In genomic region chr2:63344575-63345284, GRCh38 we compare ENCODE assay signal across 20 cellular contexts.
A peak's percentile ranks its signal among the peaks of the same experiment; 100 is the strongest.
DNase-seq lines count a peak whose midpoint lies in the region; ATAC-seq and TF ChIP-seq lines count a peak whose summit lies in the region.
"Had no signal": no experiment of that assay in that cellular context is flagged by ENCODE, and none has a peak within 500 bp of the region (broad histone marks: within the 10 kb centered on the region; RNA-seq: fewer than 3 reads in every experiment).

No MANE protein-coding gene starts in this region.

- H3K4me1 Mint-ChIP-seq in endodermal cell, result peaks cover 11% of the 10 kb centered on the region
- peaks cover 0 to 5% of the 10 kb centered on the region in 2 donors for H3K4me1 Mint-ChIP-seq in stimulated activated naive B cell treated with anti-CD40 and anti-IgM and Interleukin-4, amounts not matched to agents 10 μg/mL and 1 μg/mL and 100 μg/mL, for 72 hours
- H3K4me1 Mint-ChIP-seq in chondrocyte (ENCODE audit: low read depth), result no peaks in the 10 kb centered on the region
- no peaks in the 10 kb centered on the region for H3K4me1 Mint-ChIP-seq in activated T-cell treated with anti-CD3 and anti-CD28 coated beads, Interleukin-2, amount 50 U/mL, for 72 hours (ENCODE audit: low read depth)
- H3K4me1 Mint-ChIP-seq: CD4-positive, CD25-positive, alpha-beta regulatory T cell; IgD-negative memory B cell had no signal

- ATAC-seq in heart right ventricle, result peak in 5 of 8 donors; percentile 22 to 62 (median 31)
- no peak for ATAC-seq in Right ventricle myocardium inferior
- ATAC-seq in HG03378 (IDR thresholded peaks at IDR 0.05; ENCODE audit: unreplicated experiment), result peak; percentile 76
- peak; percentile 45 to 56 for ATAC-seq in stimulated activated naive B cell treated with anti-CD40 and anti-IgM and Interleukin-4, amounts not matched to agents 10 μg/mL and 1 μg/mL and 100 μg/mL, for 72 hours (replicated peaks)
- no peak for ATAC-seq in GM21528 (IDR thresholded peaks at IDR 0.05; ENCODE audit: low FRiP score, unreplicated experiment)
- no peak for ATAC-seq in activated T-cell treated with anti-CD3 and anti-CD28 coated beads, Interleukin-2, amount 50 U/mL, for 72 hours (replicated peaks in 1 of 2)

- H3K4me3 Mint-ChIP-seq in endodermal cell, result no peak overlapping the region
- H3K4me3 Mint-ChIP-seq in stimulated activated naive B cell treated with anti-CD40 and anti-IgM and Interleukin-4, amounts not matched to agents 10 μg/mL and 1 μg/mL and 100 μg/mL, for 72 hours, result no peak overlapping the region
- H3K4me3 Mint-ChIP-seq in chondrocyte (ENCODE audit: unreplicated experiment), result no peak overlapping the region
- no peak overlapping the region for H3K4me3 Mint-ChIP-seq in activated T-cell treated with anti-CD3 and anti-CD28 coated beads, Interleukin-2, amount 50 U/mL, for 72 hours
- H3K4me3 Mint-ChIP-seq: CD4-positive, CD25-positive, alpha-beta regulatory T cell; IgD-negative memory B cell had no signal

- H3K27me3 ChIP-seq in heart right ventricle (no peaks in the 10 kb centered on the region), endodermal cell (ENCODE audit: control insufficient read depth, insufficient read depth, low read length, poor library complexity, severe bottlenecking) (no peaks in the 10 kb centered on the region)
- H3K27me3 ChIP-seq: BE2C had no signal

- H3K27me3 Mint-ChIP-seq in endodermal cell (ENCODE audit: insufficient read depth) (no peaks in the 10 kb centered on the region), chondrocyte (ENCODE audit: low read depth) (no peaks in the 10 kb centered on the region)
- H3K27me3 Mint-ChIP-seq in stimulated activated naive B cell treated with anti-CD40 and anti-IgM and Interleukin-4, amounts not matched to agents 10 μg/mL and 1 μg/mL and 100 μg/mL, for 72 hours, result no peaks in the 10 kb centered on the region
- no peaks in the 10 kb centered on the region for H3K27me3 Mint-ChIP-seq in activated T-cell treated with anti-CD3 and anti-CD28 coated beads, Interleukin-2, amount 50 U/mL, for 72 hours (ENCODE audit: low read depth)
- H3K27me3 Mint-ChIP-seq: CD4-positive, CD25-positive, alpha-beta regulatory T cell; IgD-negative memory B cell had no signal

- H3K4me3 ChIP-seq in heart right ventricle, result no peak overlapping the region
- peak overlapping the region; percentile 19 for H3K4me3 ChIP-seq in endodermal cell (ENCODE audit: low read length)

- H3K9me3 Mint-ChIP-seq in endodermal cell (peaks cover 25% of the 10 kb centered on the region), chondrocyte (ENCODE audit: low read depth) (peaks cover 24% of the 10 kb centered on the region)
- H3K9me3 Mint-ChIP-seq in stimulated activated naive B cell treated with anti-CD40 and anti-IgM and Interleukin-4, amounts not matched to agents 10 μg/mL and 1 μg/mL and 100 μg/mL, for 72 hours, result peaks cover 16 to 18% of the 10 kb centered on the region in 2 donors
- H3K9me3 Mint-ChIP-seq in activated T-cell treated with anti-CD3 and anti-CD28 coated beads, Interleukin-2, amount 50 U/mL, for 72 hours, result peaks cover 8 to 10% of the 10 kb centered on the region in 2 donors

- TF ChIP-seq CTCF in heart right ventricle (IDR thresholded peaks at IDR 0.05) (no peak), endodermal cell (conservative IDR thresholded peaks at IDR 0.05) (no peak), chondrocyte (IDR thresholded peaks at IDR 0.05) (no peak)

- peaks cover 0 to 14% (median 0%) of the 10 kb centered on the region in 9 donors for H3K4me1 ChIP-seq in heart right ventricle
- no peaks in the 10 kb centered on the region for H3K4me1 ChIP-seq in endodermal cell (ENCODE audit: control insufficient read depth, insufficient read depth, low read length)
- H3K4me1 ChIP-seq: BE2C had no signal

- H3K9me3 ChIP-seq in heart right ventricle, result peaks cover 0 to 34% (median 15%) of the 10 kb centered on the region in 11 donors
- peaks cover 37% of the 10 kb centered on the region for H3K9me3 ChIP-seq in endodermal cell (ENCODE audit: control insufficient read depth, low read length)
- H3K9me3 ChIP-seq: BE2C had no signal

- no peak overlapping the region for H3K9ac ChIP-seq in endodermal cell (ENCODE audit: extremely low read depth, low read length, poor library complexity, severe bottlenecking)

- 80 to 82% methylated on average over 2 of the region's 2 CpGs for WGBS in heart right ventricle, 2 donors
- WGBS in endodermal cell (ENCODE audit: insufficient coverage in 1 of 2, insufficient read length in 1 of 2), 2 experiments, result 89 to 94% methylated on average over 2 of the region's 2 CpGs

- H3K36me3 ChIP-seq in heart right ventricle, result peaks cover 0 to 18% (median 0%) of the 10 kb centered on the region in 9 donors
- peaks cover 10% of the 10 kb centered on the region for H3K36me3 ChIP-seq in endodermal cell (ENCODE audit: control insufficient read depth, insufficient read depth, low read length)
- H3K36me3 ChIP-seq: BE2C had no signal

- no peak overlapping the region for H3K27ac ChIP-seq in heart right ventricle
- H3K27ac ChIP-seq in endodermal cell (ENCODE audit: low read depth, low read length), result no peak overlapping the region

- H3K27ac Mint-ChIP-seq in endodermal cell (no peak overlapping the region), chondrocyte (ENCODE audit: unreplicated experiment) (no peak overlapping the region)
- no peak overlapping the region for H3K27ac Mint-ChIP-seq in stimulated activated naive B cell treated with anti-CD40 and anti-IgM and Interleukin-4, amounts not matched to agents 10 μg/mL and 1 μg/mL and 100 μg/mL, for 72 hours
- no peak overlapping the region for H3K27ac Mint-ChIP-seq in activated T-cell treated with anti-CD3 and anti-CD28 coated beads, Interleukin-2, amount 50 U/mL, for 72 hours
- H3K27ac Mint-ChIP-seq: CD4-positive, CD25-positive, alpha-beta regulatory T cell; IgD-negative memory B cell had no signal

- intact Hi-C loops in heart right ventricle (cut with DNase I) (no loop called here), Right ventricle myocardium inferior (cut with DNase I) (no loop called here)

- DNase-seq in heart right ventricle, result no peak
- no peak for DNase-seq in Right ventricle myocardium inferior (ENCODE audit: missing footprints)
- DNase-seq in endodermal cell, result no peak
- DNase-seq in stimulated activated naive B cell treated with anti-CD40 and anti-IgM and Interleukin-4, amounts not matched to agents 10 μg/mL and 1 μg/mL and 100 μg/mL, for 72 hours, result no peak
- no peak for DNase-seq in chondrocyte (ENCODE audit: low spot score)
- DNase-seq in activated T-cell treated with anti-CD3 and anti-CD28 coated beads, Interleukin-2, amount 50 U/mL, for 72 hours, result no peak
- DNase-seq: BE2C; CD4-positive, CD25-positive, alpha-beta regulatory T cell; COR-L47; DMS 273 treated with DMSO at 0.1 percent for 48 hours; DND-41; Karpas-422; NCI-H187; NCI-H2107; NCI-H345; NCI-H524 treated with DMSO at 0.1 percent for 48 hours; SW 1271 had no signal

- H3K36me3 Mint-ChIP-seq in endodermal cell (ENCODE audit: low read depth) (peaks cover 15% of the 10 kb centered on the region), chondrocyte (ENCODE audit: low read depth) (peaks cover 17% of the 10 kb centered on the region)
- H3K36me3 Mint-ChIP-seq in stimulated activated naive B cell treated with anti-CD40 and anti-IgM and Interleukin-4, amounts not matched to agents 10 μg/mL and 1 μg/mL and 100 μg/mL, for 72 hours, result peaks cover 20 to 35% of the 10 kb centered on the region in 2 donors
- peaks cover 15 to 20% of the 10 kb centered on the region in 2 donors for H3K36me3 Mint-ChIP-seq in activated T-cell treated with anti-CD3 and anti-CD28 coated beads, Interleukin-2, amount 50 U/mL, for 72 hours (ENCODE audit: insufficient read depth in 2 of 2)

Comparison
In these comparisons a context has a peak if more than half of its experiments do, and no peak if none do; other contexts are left out.
1. ATAC-seq: peak in heart right ventricle (5 of 8), HG03378 (single experiment) and stimulated activated naive B cell treated with anti-CD40 and anti-IgM and Interleukin-4, amounts not matched to agents 10 μg/mL and 1 μg/mL and 100 μg/mL, for 72 hours (2 of 2); none in Right ventricle myocardium inferior (single experiment), GM21528 (single experiment) and activated T-cell treated with anti-CD3 and anti-CD28 coated beads, Interleukin-2, amount 50 U/mL, for 72 hours (0 of 2).